In genomic region chr15:64197425-64197824, GRCh38 we compare ENCODE assay signal across 21 cellular contexts. TPM values are rescaled to one million over a fixed set of nuclear protein-coding genes. Genes with fewer than 3 reads are reported as not detected.
A peak's percentile ranks its signal among the peaks of the same experiment; 100 is the strongest.
DNase-seq lines count a peak whose midpoint lies in the region; ATAC-seq and TF ChIP-seq lines count a peak whose summit lies in the region.
"Had no signal": no experiment of that assay in that cellular context is flagged by ENCODE, and none has a peak within 500 bp of the region (broad histone marks: within the 10 kb centered on the region; RNA-seq: fewer than 3 reads in every experiment).

No MANE protein-coding gene starts in this region.

- no peak for DNase-seq in mammary epithelial cell
- DNase-seq in breast epithelium (ENCODE audit: low spot score in 2 of 2): no peak
- DNase-seq in NCI-H82 treated with DMSO at 0.1 percent for 48 hours (lab: John Stamatoyannopoulos, UW; ENCODE audit: unreplicated experiment): peak; percentile 43
- peak; percentile 93 for DNase-seq in fibroblast of the aortic adventitia (ENCODE audit: low read depth)
- no peak for DNase-seq in aorta
- DNase-seq in Calu3: no peak
- DNase-seq in NCI-H526 treated with DMSO at 0.1 percent for 48 hours (lab: John Stamatoyannopoulos, UW): no peak
- DNase-seq in NOMO-1 (lab: John Stamatoyannopoulos, UW; ENCODE audit: unreplicated experiment in 2 of 2): no peak
- DNase-seq: activated CD4-positive, alpha-beta T cell treated with anti-CD3 and anti-CD28 coated beads, Interleukin-2, amount 10 ng/mL, durations not matched to agents 7 days and 5 days; activated CD8-positive, alpha-beta memory T cell treated with anti-CD3 and anti-CD28 coated beads, Interleukin-2, amount 50 U/mL, for 48 hours; activated effector memory CD4-positive, alpha-beta T cell treated with Interleukin-2 at 50 U/mL for 16 hours; CD4-positive, alpha-beta T cell; DMS53; IMR-90; midbrain; NCI-H1417; NCI-H2107; NCI-H69; PC-9 had no signal

- intact Hi-C loops in mammary epithelial cell (cut with micrococcal nuclease): no loop called here
- intact Hi-C loops in breast epithelium (cut with DNase I; ENCODE audit: low total_unique reads): no loop called here
- intact Hi-C loops in aorta (cut with DNase I): no loop called here
- intact Hi-C loops in Calu3 (cut with micrococcal nuclease; ENCODE audit: unreplicated experiment): no loop called here

- H3K9me3 Mint-ChIP-seq in Calu3 (ENCODE audit: low read depth, unreplicated experiment): no peaks in the 10 kb centered on the region
- H3K9me3 Mint-ChIP-seq: activated CD4-positive, alpha-beta T cell treated with anti-CD3 and anti-CD28 coated beads, Interleukin-2, amount 10 ng/mL, durations not matched to agents 7 days and 5 days; CD4-positive, alpha-beta T cell; neural progenitor cell; T-helper 1 cell treated with Interleukin-12 subunit alpha and Interleukin-12 subunit beta and Interleukin-4 antibody, amounts not matched to agents 30 μg/mL and 1 μg/mL, for 36 hours had no signal

- WGBS in mammary epithelial cell (ENCODE audit: low coverage, missing lambda C conversion rate): 91% methylated on average over 1 of the region's 1 CpG
- 26 to 51% methylated on average over 1 of the region's 1 CpG for WGBS in aorta, 2 donors

- H3K27me3 ChIP-seq in mammary epithelial cell (ENCODE audit: insufficient read depth, low read length): no peaks in the 10 kb centered on the region
- H3K27me3 ChIP-seq in breast epithelium: no peaks in the 10 kb centered on the region
- no peaks in the 10 kb centered on the region for H3K27me3 ChIP-seq in aorta (ENCODE audit: control insufficient read depth in 1 of 2, insufficient read depth in 2 of 2, low read length in 1 of 2)
- H3K27me3 ChIP-seq: neural progenitor cell had no signal

- H3K36me3 ChIP-seq in mammary epithelial cell (ENCODE audit: insufficient read depth, low read length) (peaks cover 21% of the 10 kb centered on the region), breast epithelium (no peaks in the 10 kb centered on the region), aorta (ENCODE audit: control insufficient read depth in 1 of 2, insufficient read depth in 2 of 2, low read length in 1 of 2) (peaks cover 2 to 3% of the 10 kb centered on the region in 2 donors)

- H3K27ac ChIP-seq in mammary epithelial cell (ENCODE audit: insufficient read depth, low read depth, low read length) (no peak overlapping the region), breast epithelium (no peak overlapping the region), aorta (ENCODE audit: low read depth in 1 of 2, low read length in 2 of 2) (no peak overlapping the region)
- H3K27ac ChIP-seq: PC-9 had no signal

- H3K27me3 Mint-ChIP-seq in Calu3 (ENCODE audit: unreplicated experiment): no peaks in the 10 kb centered on the region
- H3K27me3 Mint-ChIP-seq: activated CD4-positive, alpha-beta T cell treated with anti-CD3 and anti-CD28 coated beads, Interleukin-2, amount 10 ng/mL, durations not matched to agents 7 days and 5 days; CD4-positive, alpha-beta T cell had no signal

- dilution Hi-C loops in mammary epithelial cell (cut with HindIII; ENCODE audit: low sequenced_read_pairs): no loop called here

- H3K4me3 ChIP-seq in mammary epithelial cell (replicated peaks in 1 of 3; ENCODE audit: insufficient read depth in 1 of 3, low read depth in 2 of 3, low read length in 3 of 3) (no peak overlapping the region), breast epithelium (no peak overlapping the region), fibroblast of the aortic adventitia (ENCODE audit: low read depth, low read length) (no peak overlapping the region), aorta (ENCODE audit: low read length in 2 of 2) (no peak overlapping the region)
- H3K4me3 ChIP-seq: neural progenitor cell, PC-9 had no signal

- in situ Hi-C loops in mammary epithelial cell (cut with MboI; ENCODE audit: low sequenced_read_pairs in 2 of 2): no loop called here

- no peak overlapping the region for H3K4me3 Mint-ChIP-seq in Calu3 (ENCODE audit: low read depth, unreplicated experiment)
- H3K4me3 Mint-ChIP-seq: activated CD4-positive, alpha-beta T cell treated with anti-CD3 and anti-CD28 coated beads, Interleukin-2, amount 10 ng/mL, durations not matched to agents 7 days and 5 days; CD4-positive, alpha-beta T cell; neural progenitor cell; T-helper 1 cell treated with Interleukin-12 subunit alpha and Interleukin-12 subunit beta and Interleukin-4 antibody, amounts not matched to agents 30 μg/mL and 1 μg/mL, for 36 hours had no signal

- no peaks in the 10 kb centered on the region for H3K4me1 Mint-ChIP-seq in Calu3 (ENCODE audit: low read depth, unreplicated experiment)
- H3K4me1 Mint-ChIP-seq: activated CD4-positive, alpha-beta T cell treated with anti-CD3 and anti-CD28 coated beads, Interleukin-2, amount 10 ng/mL, durations not matched to agents 7 days and 5 days had no signal

- H2AFZ ChIP-seq in mammary epithelial cell (ENCODE audit: low read depth, low read length): no peak overlapping the region
- H2AFZ ChIP-seq: neural progenitor cell, PC-9 had no signal

- H3K36me3 Mint-ChIP-seq in Calu3 (ENCODE audit: insufficient read depth, unreplicated experiment): peaks cover 14% of the 10 kb centered on the region

- CTCF ChIA-PET in mammary epithelial cell (lab: Charles Lee; ENCODE audit: low non-redundant PET): no interaction called here
- CTCF ChIA-PET in Calu3 (lab: Charles Lee): no interaction called here

- no peaks in the 10 kb centered on the region for H3K9me3 ChIP-seq in mammary epithelial cell (replicated peaks; ENCODE audit: insufficient read depth, low read length)
- no peaks in the 10 kb centered on the region for H3K9me3 ChIP-seq in breast epithelium
- no peaks in the 10 kb centered on the region for H3K9me3 ChIP-seq in aorta (ENCODE audit: control insufficient read depth, low read length)

- no peak for TF ChIP-seq CTCF in mammary epithelial cell (conservative IDR thresholded peaks at IDR 0.05 in 1 of 2, IDR thresholded peaks at IDR 0.05 in 1 of 2; ENCODE audit: extremely low read depth in 1 of 2, insufficient read depth in 1 of 2, low read depth in 1 of 2, low read length in 2 of 2)
- TF ChIP-seq CTCF in breast epithelium (IDR thresholded peaks at IDR 0.05): no peak
- TF ChIP-seq CTCF in fibroblast of the aortic adventitia (IDR thresholded peaks at IDR 0.05; ENCODE audit: insufficient read depth, low read length): no peak
- TF ChIP-seq CTCF in Calu3 (IDR thresholded peaks at IDR 0.05; ENCODE audit: unreplicated experiment): no peak

- H4K20me1 ChIP-seq in mammary epithelial cell (ENCODE audit: insufficient read depth, low read length): no peaks in the 10 kb centered on the region

- no peak overlapping the region for H3K4me2 ChIP-seq in mammary epithelial cell (ENCODE audit: insufficient read depth, low read depth, low read length)
- H3K4me2 ChIP-seq: neural progenitor cell, PC-9 had no signal

- H3K27ac Mint-ChIP-seq in Calu3 (ENCODE audit: unreplicated experiment): no peak overlapping the region
- H3K27ac Mint-ChIP-seq: activated CD4-positive, alpha-beta T cell treated with anti-CD3 and anti-CD28 coated beads, Interleukin-2, amount 10 ng/mL, durations not matched to agents 7 days and 5 days; CD4-positive, alpha-beta T cell; neural progenitor cell; T-helper 1 cell treated with Interleukin-12 subunit alpha and Interleukin-12 subunit beta and Interleukin-4 antibody, amounts not matched to agents 30 μg/mL and 1 μg/mL, for 36 hours had no signal

- TF ChIP-seq POLR2A in breast epithelium (IDR thresholded peaks at IDR 0.05): no peak

- BruUV-seq in mammary epithelial cell (replicated peaks; lab: Mats Ljungman, UMichigan) (TSS peak; percentile 16), Calu3 (replicated peaks; lab: Mats Ljungman, UMichigan) (no TSS peak)

- H3K9ac ChIP-seq in mammary epithelial cell (ENCODE audit: insufficient read depth, low read length): no peak overlapping the region
- H3K9ac ChIP-seq: neural progenitor cell had no signal

- peak; percentile 29 for ATAC-seq in aorta (ENCODE audit: low FRiP score)

- H3K4me1 ChIP-seq in mammary epithelial cell (ENCODE audit: insufficient read depth, low read length) (no peaks in the 10 kb centered on the region), breast epithelium (no peaks in the 10 kb centered on the region), aorta (ENCODE audit: control insufficient read depth in 1 of 2, insufficient read depth in 2 of 2, low read length in 2 of 2) (no peaks in the 10 kb centered on the region)

- no peaks in the 10 kb centered on the region for H3K79me2 ChIP-seq in mammary epithelial cell (ENCODE audit: insufficient read depth, low read length)

RNA-seq across cellular contexts. Expression of gene PPIB, which starts 34.6 kb away (rescaled TPM):
- total RNA-seq in mammary epithelial cell (100 to 1,000 TPM; 360 to 523 TPM), breast epithelium (100 to 1,000 TPM; 239 to 331 (median 312) TPM), fibroblast of the aortic adventitia (ENCODE audit: low replicate concordance) (237 and 811 TPM in 2 replicates), aorta (100 to 1,000 TPM; 362 to 395 TPM), Calu3 (2022) (682 and 690 TPM in 2 replicates)
- polyA plus RNA-seq in mammary epithelial cell (724 TPM), aorta (100 to 1,000 TPM; 293 to 699 TPM)
- 421 TPM for polyA minus RNA-seq in mammary epithelial cell

RNA-seq across cellular contexts. Expression of gene SNX22, which starts 45.9 kb away (rescaled TPM):
- total RNA-seq in mammary epithelial cell: under 1 TPM; 0.17 to 0.31 TPM
- polyA plus RNA-seq in mammary epithelial cell: 0.05 TPM
- polyA minus RNA-seq in mammary epithelial cell: not detected
- total RNA-seq in breast epithelium: 1 to 10 TPM in 1 of 3 donors, under 1 TPM in 2; 0.48 to 1.5 (median 0.98) TPM
- total RNA-seq in fibroblast of the aortic adventitia (ENCODE audit: low replicate concordance): 0.18 and 0.41 TPM in 2 replicates
- under 1 TPM; 0.36 to 0.39 TPM for total RNA-seq in aorta
- under 1 TPM; 0.38 to 0.90 TPM for polyA plus RNA-seq in aorta
- 1.3 and 1.6 TPM in 2 replicates for total RNA-seq in Calu3 (2022)

Comparison
In these comparisons a context has a peak if more than half of its experiments do, and no peak if none do; other contexts are left out.
1. DNase-seq: peak in NCI-H82 treated with DMSO at 0.1 percent for 48 hours (single experiment) and fibroblast of the aortic adventitia (single experiment); none in mammary epithelial cell (single experiment), breast epithelium (0 of 2), aorta (0 of 2), Calu3 (single experiment), NCI-H526 treated with DMSO at 0.1 percent for 48 hours (single experiment) and NOMO-1 (0 of 2).